In genomic region chr9:29556317-29556716, GRCh38 we compare ENCODE assay signal across 13 cellular contexts.
DNase-seq lines count a peak whose midpoint lies in the region; ATAC-seq and TF ChIP-seq lines count a peak whose summit lies in the region.
"Had no signal": no experiment of that assay in that cellular context is flagged by ENCODE, and none has a peak within 500 bp of the region (broad histone marks: within the 10 kb centered on the region; RNA-seq: fewer than 3 reads in every experiment).

No MANE protein-coding gene starts in this region.

- no peak overlapping the region for H3K4me3 Mint-ChIP-seq in T-helper 17 cell
- H3K4me3 Mint-ChIP-seq in activated CD8-positive, alpha-beta T cell treated with anti-CD3 and anti-CD28 coated beads for 36 hours = no peak overlapping the region
- H3K4me3 Mint-ChIP-seq: activated naive CD8-positive, alpha-beta T cell; type B pancreatic cell had no signal

- H3K27me3 ChIP-seq in MG63 (no peaks in the 10 kb centered on the region), kidney epithelial cell (ENCODE audit: control insufficient read depth, insufficient read depth, low read length) (no peaks in the 10 kb centered on the region)
- H3K27me3 ChIP-seq: ovary had no signal

- H3K9me3 ChIP-seq in MG63 (no peaks in the 10 kb centered on the region), T-helper 17 cell (ENCODE audit: control insufficient read depth, low read length, poor library complexity, severe bottlenecking) (no peaks in the 10 kb centered on the region)
- H3K9me3 ChIP-seq: ovary had no signal

- H3K4me1 Mint-ChIP-seq in T-helper 17 cell = no peaks in the 10 kb centered on the region
- no peaks in the 10 kb centered on the region for H3K4me1 Mint-ChIP-seq in activated CD8-positive, alpha-beta T cell treated with anti-CD3 and anti-CD28 coated beads for 36 hours (ENCODE audit: low read depth)

- H3K36me3 Mint-ChIP-seq in T-helper 17 cell (ENCODE audit: low read depth) = no peaks in the 10 kb centered on the region
- no peaks in the 10 kb centered on the region for H3K36me3 Mint-ChIP-seq in activated CD8-positive, alpha-beta T cell treated with anti-CD3 and anti-CD28 coated beads for 36 hours (ENCODE audit: low read depth)
- H3K36me3 Mint-ChIP-seq: activated naive CD8-positive, alpha-beta T cell; type B pancreatic cell had no signal

- TF ChIP-seq CTCF in kidney epithelial cell (IDR thresholded peaks at IDR 0.05; ENCODE audit: insufficient read depth, low read length, poor library complexity, severe bottlenecking) = no peak
- TF ChIP-seq CTCF in activated CD8-positive, alpha-beta T cell treated with anti-CD3 and anti-CD28 coated beads for 36 hours (IDR thresholded peaks at IDR 0.05) = no peak

- H3K4me3 ChIP-seq in MG63 (no peak overlapping the region), kidney epithelial cell (ENCODE audit: low read depth, low read length) (no peak overlapping the region)
- H3K4me3 ChIP-seq: ovary had no signal

- H3K9me3 Mint-ChIP-seq in activated CD8-positive, alpha-beta T cell treated with anti-CD3 and anti-CD28 coated beads for 36 hours = no peaks in the 10 kb centered on the region
- H3K9me3 Mint-ChIP-seq: type B pancreatic cell had no signal

- H3K36me3 ChIP-seq in MG63 (no peaks in the 10 kb centered on the region), kidney epithelial cell (ENCODE audit: control insufficient read depth, insufficient read depth, low read length) (no peaks in the 10 kb centered on the region)
- H3K36me3 ChIP-seq: ovary had no signal

- CTCF ChIA-PET in activated CD8-positive, alpha-beta T cell treated with anti-CD3 and anti-CD28 coated beads for 36 hours (lab: Charles Lee) = no interaction called here

- in situ Hi-C loops in Caki2 (cut with HindIII; ENCODE audit: low pct_unique_long_range_greater_than_20kb, low sequenced_read_pairs) = no loop called here

- H3K27me3 Mint-ChIP-seq in T-helper 17 cell = no peaks in the 10 kb centered on the region
- no peaks in the 10 kb centered on the region for H3K27me3 Mint-ChIP-seq in activated CD8-positive, alpha-beta T cell treated with anti-CD3 and anti-CD28 coated beads for 36 hours
- H3K27me3 Mint-ChIP-seq: activated naive CD8-positive, alpha-beta T cell; type B pancreatic cell had no signal

- POLR2A ChIA-PET in activated CD8-positive, alpha-beta T cell treated with anti-CD3 and anti-CD28 coated beads for 36 hours (lab: Charles Lee) = no interaction called here

- peak; percentile 1 for DNase-seq in Caki2 (ENCODE audit: low read depth)
- DNase-seq in MG63 = peak; percentile 70
- DNase-seq in astrocyte of the hippocampus (ENCODE audit: low read depth, low spot score) = peak; percentile 79
- DNase-seq in kidney epithelial cell (ENCODE audit: low read depth) = peak; percentile 10
- no peak for DNase-seq in NCI-H1092 (lab: John Stamatoyannopoulos, UW)
- no peak for DNase-seq in NCI-H146 treated with DMSO at 0.1 percent for 48 hours (lab: John Stamatoyannopoulos, UW; ENCODE audit: unreplicated experiment)
- no peak for DNase-seq in T-helper 17 cell
- no peak for DNase-seq in activated CD8-positive, alpha-beta T cell treated with anti-CD3 and anti-CD28 coated beads for 36 hours
- DNase-seq: NCI-H2107, ovary had no signal

- intact Hi-C loops in activated CD8-positive, alpha-beta T cell treated with anti-CD3 and anti-CD28 coated beads for 36 hours (cut with micrococcal nuclease) = no loop called here

- no peak overlapping the region for H3K27ac Mint-ChIP-seq in T-helper 17 cell
- no peak overlapping the region for H3K27ac Mint-ChIP-seq in activated CD8-positive, alpha-beta T cell treated with anti-CD3 and anti-CD28 coated beads for 36 hours
- H3K27ac Mint-ChIP-seq: activated naive CD8-positive, alpha-beta T cell; type B pancreatic cell had no signal

- no peak for ATAC-seq in T-helper 17 cell
- no peak for ATAC-seq in activated CD8-positive, alpha-beta T cell treated with anti-CD3 and anti-CD28 coated beads for 36 hours
- ATAC-seq: activated CD4-positive, CD25-positive, alpha-beta regulatory T cell treated with anti-CD3 and anti-CD28 coated beads, Interleukin-2, amount 50 U/mL, for 24 hours had no signal

Comparison
In these comparisons a context has a peak if more than half of its experiments do, and no peak if none do; other contexts are left out.
1. DNase-seq: peak in Caki2 (single experiment), MG63 (single experiment), astrocyte of the hippocampus (single experiment) and kidney epithelial cell (single experiment); none in NCI-H1092 (single experiment), NCI-H146 treated with DMSO at 0.1 percent for 48 hours (single experiment), T-helper 17 cell (0 of 3) and activated CD8-positive, alpha-beta T cell treated with anti-CD3 and anti-CD28 coated beads for 36 hours (single experiment).